Comparison of ENCODE assay signal across 12 cellular contexts in the genomic region with DNA sequence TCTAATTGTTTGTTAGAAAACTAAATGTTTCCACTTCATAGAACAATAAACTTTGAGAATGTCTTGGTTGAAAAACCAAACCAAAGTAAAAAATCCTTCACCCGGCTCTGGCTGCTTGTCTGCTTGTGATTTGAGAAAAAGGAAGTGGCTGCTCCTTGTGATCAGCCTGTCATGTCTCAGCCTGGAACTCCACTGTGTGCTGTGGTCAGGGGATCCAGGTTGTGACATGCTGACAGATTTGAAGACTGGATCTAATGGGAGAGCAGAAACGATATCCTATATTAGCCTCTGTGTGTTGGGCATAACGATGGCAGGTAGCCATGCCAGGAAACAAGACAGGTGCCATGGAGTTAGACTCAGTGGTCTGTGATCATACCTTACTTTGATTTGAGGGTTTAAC. TPM values are rescaled to one million over a fixed set of nuclear protein-coding genes. Genes with fewer than 3 reads are reported as not detected.
DNase-seq lines count a peak whose midpoint lies in the region; ATAC-seq, FAIRE-seq and TF ChIP-seq lines count a peak whose summit lies in the region.
"Had no signal": no experiment of that assay in that cellular context is flagged by ENCODE, and none has a peak within 500 bp of the region (broad histone marks: within the 10 kb centered on the region; RNA-seq: fewer than 3 reads in every experiment).

No MANE protein-coding gene starts in this region.

- no peaks in the 10 kb centered on the region for H4K20me1 ChIP-seq in keratinocyte (ENCODE audit: control insufficient read depth, extremely low read depth, insufficient read depth, low read length)
- peaks cover 16% of the 10 kb centered on the region; the same call in 1 of the 2 replicates for H4K20me1 ChIP-seq in OCI-LY7 (ENCODE audit: insufficient read depth, low read length)

- no TSS peak for BruUV-seq in OCI-LY7 (replicated peaks; lab: Mats Ljungman, UMichigan)

- no peaks in the 10 kb centered on the region for H3K27me3 ChIP-seq in keratinocyte (ENCODE audit: control insufficient read depth, extremely low read depth, insufficient read depth, low read length)

- no peaks in the 10 kb centered on the region for H3K9me3 ChIP-seq in keratinocyte (ENCODE audit: control insufficient read depth, low read depth, low read length)
- H3K9me3 ChIP-seq in OCI-LY7 (ENCODE audit: low read length), result no peaks in the 10 kb centered on the region

- CTCF ChIA-PET in activated naive CD4-positive, alpha-beta T cell treated with anti-CD3 and anti-CD28 coated beads for 36 hours (lab: Charles Lee), result interaction anchor here (1.5 kb wide), 1 partner anchor 13 kb away, joined by 3 read pairs; no protein-coding TSS in a partner anchor
- CTCF ChIA-PET in OCI-LY7 (lab: Charles Lee; ENCODE audit: unreplicated experiment), result no interaction called here

- H3K4me1 ChIP-seq in keratinocyte (ENCODE audit: control insufficient read depth, extremely low read depth, insufficient read depth, low read length), result peaks cover 54% of the 10 kb centered on the region
- no peaks in the 10 kb centered on the region for H3K4me1 ChIP-seq in OCI-LY7 (ENCODE audit: insufficient read depth, low read length, poor library complexity, severe bottlenecking)

- no peak overlapping the region for H3K4me3 Mint-ChIP-seq in activated naive CD4-positive, alpha-beta T cell treated with anti-CD3 and anti-CD28 coated beads for 36 hours
- H3K4me3 Mint-ChIP-seq in type B pancreatic cell, result no peak overlapping the region
- H3K4me3 Mint-ChIP-seq: nephron had no signal

- peak overlapping the region; percentile 32 for H3K27ac ChIP-seq in keratinocyte (ENCODE audit: control insufficient read depth, insufficient read depth, low read length)
- no peak overlapping the region for H3K27ac ChIP-seq in OCI-LY7 (ENCODE audit: low read depth, low read length, poor library complexity, severe bottlenecking)

- H3K9me3 Mint-ChIP-seq in activated naive CD4-positive, alpha-beta T cell treated with anti-CD3 and anti-CD28 coated beads for 36 hours, result no peaks in the 10 kb centered on the region
- no peaks in the 10 kb centered on the region for H3K9me3 Mint-ChIP-seq in activated naive CD4-positive, alpha-beta T cell treated with anti-CD3 and anti-CD28 coated beads, Interleukin-2, amount 50 U/mL, for 72 hours
- no peaks in the 10 kb centered on the region for H3K9me3 Mint-ChIP-seq in type B pancreatic cell
- H3K9me3 Mint-ChIP-seq: nephron had no signal

- intact Hi-C loops in activated naive CD4-positive, alpha-beta T cell treated with anti-CD3 and anti-CD28 coated beads for 36 hours (cut with micrococcal nuclease), result loop anchor here (10.0 kb wide), 1 partner anchor 279 kb away; the partner anchor contains the start of gene CASZ1
- intact Hi-C loops in OCI-LY7 (cut with micrococcal nuclease; ENCODE audit: unreplicated experiment), result no loop called here

- no peak overlapping the region for H3K27ac Mint-ChIP-seq in activated naive CD4-positive, alpha-beta T cell treated with anti-CD3 and anti-CD28 coated beads for 36 hours
- H3K27ac Mint-ChIP-seq in activated naive CD4-positive, alpha-beta T cell treated with anti-CD3 and anti-CD28 coated beads, Interleukin-2, amount 50 U/mL, for 72 hours, result no peak overlapping the region
- peak overlapping the region; percentile 60 for H3K27ac Mint-ChIP-seq in type B pancreatic cell
- H3K27ac Mint-ChIP-seq: nephron had no signal

- H3K9ac ChIP-seq in keratinocyte (ENCODE audit: control insufficient read depth, extremely low read depth, insufficient read depth, low read length), result peak overlapping the region; percentile 38

- H3K4me3 ChIP-seq in keratinocyte (ENCODE audit: control insufficient read depth in 2 of 3, extremely low read depth in 1 of 3, insufficient read depth in 2 of 3, low read depth in 1 of 3, low read length in 3 of 3) (no peak overlapping the region), OCI-LY7 (ENCODE audit: low read depth, low read length, poor library complexity, severe bottlenecking) (no peak overlapping the region)

- H3K4me1 Mint-ChIP-seq in activated naive CD4-positive, alpha-beta T cell treated with anti-CD3 and anti-CD28 coated beads for 36 hours (ENCODE audit: low read depth), result peaks cover 51% of the 10 kb centered on the region
- H3K4me1 Mint-ChIP-seq in type B pancreatic cell (ENCODE audit: unreplicated experiment), result peaks cover 62% of the 10 kb centered on the region

- H3K9me1 ChIP-seq in keratinocyte (ENCODE audit: control insufficient read depth, extremely low read depth, insufficient read depth, low read length), result no peaks in the 10 kb centered on the region

- H3K36me3 ChIP-seq in keratinocyte (ENCODE audit: control insufficient read depth in 2 of 2, extremely low read depth in 1 of 2, insufficient read depth in 2 of 2, low read length in 2 of 2), result no peaks in the 10 kb centered on the region
- no peaks in the 10 kb centered on the region; the same call in 1 of the 2 replicates for H3K36me3 ChIP-seq in OCI-LY7 (ENCODE audit: insufficient read depth, low read length)

- TF ChIP-seq CTCF in keratinocyte (optimal IDR thresholded peaks at IDR 0.05 in 1 of 3, IDR thresholded peaks at IDR 0.05 in 1 of 3, conservative IDR thresholded peaks at IDR 0.05 in 1 of 3; ENCODE audit: extremely low read depth in 1 of 3, insufficient read depth in 2 of 3, low read length in 3 of 3) (no peak), type B pancreatic cell (conservative IDR thresholded peaks at IDR 0.05) (no peak), OCI-LY7 (conservative IDR thresholded peaks at IDR 0.05; ENCODE audit: low read length) (no peak)

- no peaks in the 10 kb centered on the region for H3K9me2 ChIP-seq in OCI-LY7 (ENCODE audit: insufficient read depth, low read length)

- dilution Hi-C loops in keratinocyte (cut with MboI; ENCODE audit: extremely low pct_ligation_motif_present, low sequenced_read_pairs), result no loop called here

- H3K79me2 ChIP-seq in keratinocyte (ENCODE audit: control insufficient read depth, insufficient read depth, low read length), result peaks cover 65% of the 10 kb centered on the region
- H3K79me2 ChIP-seq in OCI-LY7 (ENCODE audit: insufficient read depth, low read depth, low read length), result peaks cover 6% of the 10 kb centered on the region; the same call in 1 of the 2 replicates

- H2AFZ ChIP-seq in keratinocyte (ENCODE audit: control insufficient read depth, low read length) (no peak overlapping the region), OCI-LY7 (ENCODE audit: low read length) (no peak overlapping the region)

- no peak for ATAC-seq in activated naive CD4-positive, alpha-beta T cell treated with anti-CD3 and anti-CD28 coated beads, Interleukin-2, amount 50 U/mL, for 72 hours
- ATAC-seq: HCT116 had no signal

- peak; percentile 15 for DNase-seq in activated naive CD4-positive, alpha-beta T cell treated with anti-CD3 and anti-CD28 coated beads for 36 hours
- no peak for DNase-seq in activated naive CD4-positive, alpha-beta T cell treated with anti-CD3 and anti-CD28 coated beads, Interleukin-2, amount 50 U/mL, for 72 hours (ENCODE audit: low spot score in 2 of 2)
- DNase-seq in SKM-1 treated with dmso at 0.1 percent for 144 hours (lab: John Stamatoyannopoulos, UW; ENCODE audit: unreplicated experiment) (peak; percentile 27), keratinocyte (ENCODE audit: low read depth, low spot score) (no peak), type B pancreatic cell (ENCODE audit: extremely low spot score, unreplicated experiment) (no peak), OCI-LY7 (ENCODE audit: low spot score) (no peak), AG08395 (ENCODE audit: low spot score) (no peak), A172 (ENCODE audit: low spot score) (no peak)
- DNase-seq: NCI-H446 treated with DMSO at 0.1 percent for 48 hours had no signal

- H3K27me3 Mint-ChIP-seq in activated naive CD4-positive, alpha-beta T cell treated with anti-CD3 and anti-CD28 coated beads for 36 hours (ENCODE audit: low read depth), result no peaks in the 10 kb centered on the region
- no peaks in the 10 kb centered on the region for H3K27me3 Mint-ChIP-seq in type B pancreatic cell

- POLR2A ChIA-PET in OCI-LY7 (lab: Charles Lee), result no interaction called here

- H3K4me2 ChIP-seq in keratinocyte (ENCODE audit: control insufficient read depth, extremely low read depth, insufficient read depth, low read depth, low read length), result peak overlapping the region; percentile 43
- no peak overlapping the region for H3K4me2 ChIP-seq in OCI-LY7 (ENCODE audit: low read length)

- peaks cover 3% of the 10 kb centered on the region for H3K36me3 Mint-ChIP-seq in activated naive CD4-positive, alpha-beta T cell treated with anti-CD3 and anti-CD28 coated beads for 36 hours (ENCODE audit: low read depth)
- H3K36me3 Mint-ChIP-seq in activated naive CD4-positive, alpha-beta T cell treated with anti-CD3 and anti-CD28 coated beads, Interleukin-2, amount 50 U/mL, for 72 hours, result no peaks in the 10 kb centered on the region
- H3K36me3 Mint-ChIP-seq in type B pancreatic cell, result no peaks in the 10 kb centered on the region

- peak; percentile 74 for FAIRE-seq in keratinocyte (lab: Jason Lieb, UNC)
- FAIRE-seq: astrocyte had no signal

RNA-seq across cellular contexts. Expression of gene PEX14, which starts 40.9 kb away (rescaled TPM):
- 10 to 100 TPM; 15.8 to 17.2 TPM for total RNA-seq in activated naive CD4-positive, alpha-beta T cell treated with anti-CD3 and anti-CD28 coated beads for 36 hours
- total RNA-seq in activated naive CD4-positive, alpha-beta T cell treated with anti-CD3 and anti-CD28 coated beads, Interleukin-2, amount 50 U/mL, for 72 hours, result 10 to 100 TPM; 22.3 to 22.7 TPM
- polyA plus RNA-seq in keratinocyte, result 7.3 to 19.4 TPM (median 8.4 TPM) in 3 replicates
- 3.3 TPM for polyA plus RNA-seq in keratinocyte (2011; ENCODE audit: low read depth)
- 7.5 and 15.1 TPM in 2 replicates for polyA plus RNA-seq in keratinocyte (2011; cell fraction: cytosol; rRNA removed)
- 35.5 and 39.3 TPM in 2 replicates for polyA plus RNA-seq in keratinocyte (2011; cell fraction: nucleus; rRNA removed)
- polyA plus RNA-seq in keratinocyte (2012; ENCODE audit: low replicate concordance), result 16.7 and 23.8 TPM in 2 replicates
- polyA minus RNA-seq in keratinocyte, result 9.4 to 18.0 TPM (median 10.6 TPM) in 3 replicates
- 14.6 TPM for polyA minus RNA-seq in keratinocyte (2011; cell fraction: cytosol; rRNA and poly(A)+ RNA removed)
- 12.5 and 18.2 TPM in 2 replicates for polyA minus RNA-seq in keratinocyte (2011; cell fraction: nucleus; rRNA and poly(A)+ RNA removed)
- 22.5 and 25.3 TPM in 2 replicates for total RNA-seq in type B pancreatic cell (ENCODE audit: low replicate concordance)
- 11.9 and 14.6 TPM in 2 replicates for total RNA-seq in OCI-LY7 (2014; rRNA removed; shearing (Covaris generic))
- 23.8 and 24.3 TPM in 2 replicates for total RNA-seq in OCI-LY7 (2022)
- total RNA-seq in A172 (2014; rRNA removed; shearing (Covaris generic)), result 5.9 and 14.3 TPM in 2 replicates

RNA-seq across cellular contexts. Expression of gene DFFA, which starts 43.3 kb away (rescaled TPM):
- 10 to 100 TPM; 34.2 to 36.1 TPM for total RNA-seq in activated naive CD4-positive, alpha-beta T cell treated with anti-CD3 and anti-CD28 coated beads for 36 hours
- total RNA-seq in activated naive CD4-positive, alpha-beta T cell treated with anti-CD3 and anti-CD28 coated beads, Interleukin-2, amount 50 U/mL, for 72 hours, result 10 to 100 TPM; 34.4 to 41.0 TPM
- 44.4 to 63.1 TPM (median 53.1 TPM) in 3 replicates for polyA plus RNA-seq in keratinocyte
- polyA plus RNA-seq in keratinocyte (2011; ENCODE audit: low read depth), result 35.4 TPM
- 40.6 and 46.4 TPM in 2 replicates for polyA plus RNA-seq in keratinocyte (2011; cell fraction: cytosol; rRNA removed)
- 31.0 and 31.3 TPM in 2 replicates for polyA plus RNA-seq in keratinocyte (2011; cell fraction: nucleus; rRNA removed)
- 18.7 and 58.0 TPM in 2 replicates for polyA plus RNA-seq in keratinocyte (2012; ENCODE audit: low replicate concordance)
- polyA minus RNA-seq in keratinocyte, result 55.7 to 77.5 TPM (median 66.3 TPM) in 3 replicates
- 36.6 TPM for polyA minus RNA-seq in keratinocyte (2011; cell fraction: cytosol; rRNA and poly(A)+ RNA removed)
- 16.8 and 30.4 TPM in 2 replicates for polyA minus RNA-seq in keratinocyte (2011; cell fraction: nucleus; rRNA and poly(A)+ RNA removed)
- 41.6 and 52.8 TPM in 2 replicates for total RNA-seq in type B pancreatic cell (ENCODE audit: low replicate concordance)
- 58.4 and 64.6 TPM in 2 replicates for total RNA-seq in OCI-LY7 (2014; rRNA removed; shearing (Covaris generic))
- 70.9 and 79.0 TPM in 2 replicates for total RNA-seq in OCI-LY7 (2022)
- 29.9 and 31.3 TPM in 2 replicates for total RNA-seq in A172 (2014; rRNA removed; shearing (Covaris generic))

Comparison
In these comparisons a context has a peak if more than half of its experiments do, and no peak if none do; other contexts are left out.
1. DNase-seq: peak in activated naive CD4-positive, alpha-beta T cell treated with anti-CD3 and anti-CD28 coated beads for 36 hours (single experiment) and SKM-1 treated with dmso at 0.1 percent for 144 hours (single experiment); none in activated naive CD4-positive, alpha-beta T cell treated with anti-CD3 and anti-CD28 coated beads, Interleukin-2, amount 50 U/mL, for 72 hours (0 of 2), keratinocyte (single experiment), type B pancreatic cell (single experiment), OCI-LY7 (single experiment), AG08395 (single experiment) and A172 (single experiment).